Comparison of ENCODE assay signal across 1 cellular context in the genomic region with DNA sequence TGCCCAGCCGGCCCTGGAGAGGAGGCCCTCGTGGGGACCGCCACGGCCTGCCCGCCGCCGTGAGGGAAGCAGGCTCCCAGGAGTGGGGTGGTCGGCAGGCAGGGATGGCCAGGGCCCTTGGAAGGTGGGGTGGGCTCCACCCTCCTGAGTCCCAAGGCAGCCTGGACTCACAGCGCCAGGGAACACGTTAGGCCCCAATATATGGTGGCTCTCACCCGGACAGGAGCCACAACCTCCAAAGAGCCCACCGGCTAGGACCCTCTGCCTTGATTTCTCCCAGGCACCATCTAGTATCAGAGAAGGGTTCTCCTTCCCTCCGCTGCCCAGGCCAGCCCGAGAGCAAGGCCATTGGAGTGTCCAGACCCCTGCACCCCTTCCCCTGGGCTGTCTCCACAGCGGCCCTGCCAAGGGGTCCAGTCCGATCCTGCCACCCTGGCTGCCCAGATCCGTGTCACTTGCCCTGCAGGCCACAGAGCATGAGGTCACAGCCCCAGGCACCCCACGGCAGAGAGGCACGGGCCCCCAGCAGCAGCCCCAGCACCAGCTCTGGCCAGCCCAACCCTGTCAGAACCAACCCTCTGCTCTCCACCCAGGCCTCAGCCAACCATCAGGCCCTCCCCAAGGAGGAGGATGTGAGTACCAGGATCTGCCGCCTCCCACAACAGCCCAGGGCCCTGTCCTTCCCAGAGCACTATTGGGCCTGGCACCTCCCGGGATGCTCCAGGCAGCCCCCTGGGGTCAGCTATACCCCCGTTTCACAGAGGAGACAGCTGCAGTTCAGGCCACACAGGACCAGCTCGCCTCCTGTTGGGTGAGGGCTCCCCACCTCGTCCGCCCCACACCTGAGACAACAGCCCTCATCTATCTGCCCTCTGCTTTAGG.
TF ChIP-seq lines count a peak whose summit lies in the region.

No MANE protein-coding gene starts in this region.

TF ChIP-seq in HEK293, 187 proteins besides CTCF, POLR2A, EP300 and RAD21 (continued from another document and continues in another):
- TF ChIP-seq, protein P1, sequence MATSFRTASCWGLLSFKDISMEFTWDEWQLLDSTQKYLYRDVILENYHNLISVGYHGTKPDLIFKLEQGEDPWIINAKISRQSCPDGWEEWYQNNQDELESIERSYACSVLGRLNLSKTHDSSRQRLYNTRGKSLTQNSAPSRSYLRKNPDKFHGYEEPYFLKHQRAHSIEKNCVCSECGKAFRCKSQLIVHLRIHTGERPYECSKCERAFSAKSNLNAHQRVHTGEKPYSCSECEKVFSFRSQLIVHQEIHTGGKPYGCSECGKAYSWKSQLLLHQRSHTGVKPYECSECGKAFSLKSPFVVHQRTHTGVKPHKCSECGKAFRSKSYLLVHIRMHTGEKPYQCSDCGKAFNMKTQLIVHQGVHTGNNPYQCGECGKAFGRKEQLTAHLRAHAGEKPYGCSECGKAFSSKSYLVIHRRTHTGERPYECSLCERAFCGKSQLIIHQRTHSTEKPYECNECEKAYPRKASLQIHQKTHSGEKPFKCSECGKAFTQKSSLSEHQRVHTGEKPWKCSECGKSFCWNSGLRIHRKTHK (tag by site-specific recombination; IDR thresholded peaks at IDR 0.05): no peak
- TF ChIP-seq, protein P2, sequence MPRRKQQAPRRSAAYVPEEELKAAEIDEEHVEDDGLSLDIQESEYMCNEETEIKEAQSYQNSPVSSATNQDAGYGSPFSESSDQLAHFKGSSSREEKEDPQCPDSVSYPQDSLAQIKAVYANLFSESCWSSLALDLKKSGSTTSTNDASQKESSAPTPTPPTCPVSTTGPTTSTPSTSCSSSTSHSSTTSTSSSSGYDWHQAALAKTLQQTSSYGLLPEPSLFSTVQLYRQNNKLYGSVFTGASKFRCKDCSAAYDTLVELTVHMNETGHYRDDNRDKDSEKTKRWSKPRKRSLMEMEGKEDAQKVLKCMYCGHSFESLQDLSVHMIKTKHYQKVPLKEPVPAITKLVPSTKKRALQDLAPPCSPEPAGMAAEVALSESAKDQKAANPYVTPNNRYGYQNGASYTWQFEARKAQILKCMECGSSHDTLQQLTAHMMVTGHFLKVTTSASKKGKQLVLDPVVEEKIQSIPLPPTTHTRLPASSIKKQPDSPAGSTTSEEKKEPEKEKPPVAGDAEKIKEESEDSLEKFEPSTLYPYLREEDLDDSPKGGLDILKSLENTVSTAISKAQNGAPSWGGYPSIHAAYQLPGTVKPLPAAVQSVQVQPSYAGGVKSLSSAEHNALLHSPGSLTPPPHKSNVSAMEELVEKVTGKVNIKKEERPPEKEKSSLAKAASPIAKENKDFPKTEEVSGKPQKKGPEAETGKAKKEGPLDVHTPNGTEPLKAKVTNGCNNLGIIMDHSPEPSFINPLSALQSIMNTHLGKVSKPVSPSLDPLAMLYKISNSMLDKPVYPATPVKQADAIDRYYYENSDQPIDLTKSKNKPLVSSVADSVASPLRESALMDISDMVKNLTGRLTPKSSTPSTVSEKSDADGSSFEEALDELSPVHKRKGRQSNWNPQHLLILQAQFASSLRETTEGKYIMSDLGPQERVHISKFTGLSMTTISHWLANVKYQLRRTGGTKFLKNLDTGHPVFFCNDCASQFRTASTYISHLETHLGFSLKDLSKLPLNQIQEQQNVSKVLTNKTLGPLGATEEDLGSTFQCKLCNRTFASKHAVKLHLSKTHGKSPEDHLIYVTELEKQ (tag by site-specific recombination; IDR thresholded peaks at IDR 0.05; ENCODE audit: borderline replicate concordance): no peak
- TF ChIP-seq TCF7L2 (IDR thresholded peaks at IDR 0.05; ENCODE audit: borderline replicate concordance, low read depth, low read length): no peak
- no peak for TF ChIP-seq PRDM1 (tag by site-specific recombination; IDR thresholded peaks at IDR 0.05)
- no peak for TF ChIP-seq ZNF23 (tag by site-specific recombination; IDR thresholded peaks at IDR 0.05; ENCODE audit: borderline replicate concordance)
- peak; percentile 30; the same call in 1 of the 2 replicates for TF ChIP-seq ZNF335 (tag by site-specific recombination; conservative IDR thresholded peaks at IDR 0.05)
- TF ChIP-seq ZNF354C (tag by site-specific recombination; IDR thresholded peaks at IDR 0.05; ENCODE audit: borderline replicate concordance, low read depth): no peak
- TF ChIP-seq, protein P3, sequence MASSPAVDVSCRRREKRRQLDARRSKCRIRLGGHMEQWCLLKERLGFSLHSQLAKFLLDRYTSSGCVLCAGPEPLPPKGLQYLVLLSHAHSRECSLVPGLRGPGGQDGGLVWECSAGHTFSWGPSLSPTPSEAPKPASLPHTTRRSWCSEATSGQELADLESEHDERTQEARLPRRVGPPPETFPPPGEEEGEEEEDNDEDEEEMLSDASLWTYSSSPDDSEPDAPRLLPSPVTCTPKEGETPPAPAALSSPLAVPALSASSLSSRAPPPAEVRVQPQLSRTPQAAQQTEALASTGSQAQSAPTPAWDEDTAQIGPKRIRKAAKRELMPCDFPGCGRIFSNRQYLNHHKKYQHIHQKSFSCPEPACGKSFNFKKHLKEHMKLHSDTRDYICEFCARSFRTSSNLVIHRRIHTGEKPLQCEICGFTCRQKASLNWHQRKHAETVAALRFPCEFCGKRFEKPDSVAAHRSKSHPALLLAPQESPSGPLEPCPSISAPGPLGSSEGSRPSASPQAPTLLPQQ (tag by site-specific recombination; IDR thresholded peaks at IDR 0.05): 0 out of 2 replicates have a peak, but pooled peaks have one; percentile 23
- TF ChIP-seq REPIN1 (tag by site-specific recombination; IDR thresholded peaks at IDR 0.05; ENCODE audit: low read depth): no peak
- 0 out of 2 replicates have a peak, but pooled peaks have one; percentile 3 for TF ChIP-seq YY1 (tag by site-specific recombination; IDR thresholded peaks at IDR 0.05)
- TF ChIP-seq, protein P4, sequence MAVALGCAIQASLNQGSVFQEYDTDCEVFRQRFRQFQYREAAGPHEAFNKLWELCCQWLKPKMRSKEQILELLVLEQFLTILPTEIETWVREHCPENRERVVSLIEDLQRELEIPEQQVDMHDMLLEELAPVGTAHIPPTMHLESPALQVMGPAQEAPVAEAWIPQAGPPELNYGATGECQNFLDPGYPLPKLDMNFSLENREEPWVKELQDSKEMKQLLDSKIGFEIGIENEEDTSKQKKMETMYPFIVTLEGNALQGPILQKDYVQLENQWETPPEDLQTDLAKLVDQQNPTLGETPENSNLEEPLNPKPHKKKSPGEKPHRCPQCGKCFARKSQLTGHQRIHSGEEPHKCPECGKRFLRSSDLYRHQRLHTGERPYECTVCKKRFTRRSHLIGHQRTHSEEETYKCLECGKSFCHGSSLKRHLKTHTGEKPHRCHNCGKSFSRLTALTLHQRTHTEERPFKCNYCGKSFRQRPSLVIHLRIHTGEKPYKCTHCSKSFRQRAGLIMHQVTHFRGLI (tag by site-specific recombination; IDR thresholded peaks at IDR 0.05): peak; percentile 66
- no peak for TF ChIP-seq YY2 (tag by site-specific recombination; IDR thresholded peaks at IDR 0.05)
- TF ChIP-seq ZNF292 (tag by site-specific recombination; IDR thresholded peaks at IDR 0.05; ENCODE audit: borderline replicate concordance, low read depth): no peak
- TF ChIP-seq ZNF645 (tag by site-specific recombination; IDR thresholded peaks at IDR 0.05): no peak
- TF ChIP-seq ZNF530 (tag by site-specific recombination; IDR thresholded peaks at IDR 0.05; ENCODE audit: low read depth): no peak
- peak; percentile 11; the same call in 1 of the 2 replicates for TF ChIP-seq ZBTB8A (tag by site-specific recombination; IDR thresholded peaks at IDR 0.05)
- TF ChIP-seq ZBTB11 (tag by site-specific recombination; conservative IDR thresholded peaks at IDR 0.05; ENCODE audit: low read depth): no peak
- no peak for TF ChIP-seq ZNF707 (tag by site-specific recombination; IDR thresholded peaks at IDR 0.05)
- TF ChIP-seq ZBTB10 (tag by site-specific recombination; IDR thresholded peaks at IDR 0.05): peak; percentile 7; the same call in 1 of the 2 replicates
- TF ChIP-seq, protein P5, sequence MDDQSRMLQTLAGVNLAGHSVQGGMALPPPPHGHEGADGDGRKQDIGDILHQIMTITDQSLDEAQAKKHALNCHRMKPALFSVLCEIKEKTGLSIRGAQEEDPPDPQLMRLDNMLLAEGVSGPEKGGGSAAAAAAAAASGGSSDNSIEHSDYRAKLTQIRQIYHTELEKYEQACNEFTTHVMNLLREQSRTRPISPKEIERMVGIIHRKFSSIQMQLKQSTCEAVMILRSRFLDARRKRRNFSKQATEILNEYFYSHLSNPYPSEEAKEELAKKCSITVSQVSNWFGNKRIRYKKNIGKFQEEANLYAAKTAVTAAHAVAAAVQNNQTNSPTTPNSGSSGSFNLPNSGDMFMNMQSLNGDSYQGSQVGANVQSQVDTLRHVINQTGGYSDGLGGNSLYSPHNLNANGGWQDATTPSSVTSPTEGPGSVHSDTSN (CRISPR knock-in tag; IDR thresholded peaks at IDR 0.05): no peak
- TF ChIP-seq ZNF426 (tag by site-specific recombination; IDR thresholded peaks at IDR 0.05): no peak
- TF ChIP-seq ZNF19 (tag by site-specific recombination; IDR thresholded peaks at IDR 0.05; ENCODE audit: low read depth): no peak
- TF ChIP-seq ZNF280D (tag by site-specific recombination; IDR thresholded peaks at IDR 0.05): no peak
- TF ChIP-seq GLIS1 (tag by site-specific recombination; IDR thresholded peaks at IDR 0.05): peak; percentile 63
- TF ChIP-seq ZNF133 (tag by site-specific recombination; IDR thresholded peaks at IDR 0.05): no peak
- TF ChIP-seq ZNF2 (tag by site-specific recombination; IDR thresholded peaks at IDR 0.05): no peak
- TF ChIP-seq ZNF792 (tag by site-specific recombination; IDR thresholded peaks at IDR 0.05): no peak
